In genomic region chr4:172202480-172203076, GRCh38 we compare ENCODE assay signal across 8 cellular contexts.
DNase-seq lines count a peak whose midpoint lies in the region; ATAC-seq and TF ChIP-seq lines count a peak whose summit lies in the region.

No MANE protein-coding gene starts in this region.

- H3K9me3 Mint-ChIP-seq in WTC11 = peaks cover 9% of the 10 kb centered on the region
- peaks cover 2 to 10% (median 6%) of the 10 kb centered on the region in 8 donors for H3K9me3 Mint-ChIP-seq in CD4-positive, alpha-beta memory T cell

- no peaks in the 10 kb centered on the region for H3K36me3 ChIP-seq in CD4-positive, alpha-beta memory T cell (ENCODE audit: insufficient read depth, low read length)

- H3K4me3 Mint-ChIP-seq in WTC11 = no peak overlapping the region
- H3K4me3 Mint-ChIP-seq in CD4-positive, alpha-beta memory T cell = no peak overlapping the region

- H3K27ac ChIP-seq in 22Rv1 = no peak overlapping the region
- no peak overlapping the region for H3K27ac ChIP-seq in CD4-positive, alpha-beta memory T cell (ENCODE audit: low read depth, low read length)

- no peaks in the 10 kb centered on the region for H3K36me3 Mint-ChIP-seq in WTC11
- no peaks in the 10 kb centered on the region for H3K36me3 Mint-ChIP-seq in CD4-positive, alpha-beta memory T cell

- POLR2A ChIA-PET in WTC11 (lab: Charles Lee) = no interaction called here
- POLR2A ChIA-PET in CD4-positive, alpha-beta memory T cell (lab: Charles Lee; ENCODE audit: partially characterized antibody) = no interaction called here

- ATAC-seq in WTC11 = peak; percentile 56; the same call in 1 of the 2 replicates

- DNase-seq in LNCaP clone FGC (ENCODE audit: low read depth) = peak; percentile 19
- no peak for DNase-seq in WTC11 (ENCODE audit: low spot score)
- DNase-seq in kidney glomerular epithelial cell (lab: John Stamatoyannopoulos, UW) = peak; percentile 33
- DNase-seq in GM19240 (ENCODE audit: insufficient read length, low spot score) = no peak
- DNase-seq in CD4-positive, alpha-beta memory T cell = no peak
- no peak for DNase-seq in stimulated activated CD4-positive, alpha-beta T cell treated with anti-CD3 and anti-CD28 coated beads, Interleukin-1b, Interleukin-23, amount 100 ng/mL, for 48 hours

- no peak overlapping the region for H3K4me3 ChIP-seq in GM12875 (ENCODE audit: low read depth, low read length)
- H3K4me3 ChIP-seq in LNCaP clone FGC (ENCODE audit: low read depth, low read length) = no peak overlapping the region
- no peak overlapping the region for H3K4me3 ChIP-seq in CD4-positive, alpha-beta memory T cell (ENCODE audit: low read length in 2 of 2)

- TF ChIP-seq CTCF in 22Rv1 (IDR thresholded peaks at IDR 0.05) (peak; percentile 75), GM12875 (IDR thresholded peaks at IDR 0.05; ENCODE audit: borderline replicate concordance, insufficient read depth, low read depth, low read length) (peak; percentile 48; the same call in 1 of the 2 replicates), LNCaP clone FGC (IDR thresholded peaks at IDR 0.05; ENCODE audit: control insufficient read depth, extremely low read depth, insufficient read depth) (peak; percentile 75), WTC11 (IDR thresholded peaks at IDR 0.05) (peak; percentile 52; the same call in 1 of the 2 replicates)

- no peaks in the 10 kb centered on the region for H3K4me1 ChIP-seq in CD4-positive, alpha-beta memory T cell (ENCODE audit: insufficient read depth, low read length)

- H3K27ac Mint-ChIP-seq in WTC11 = no peak overlapping the region
- H3K27ac Mint-ChIP-seq in CD4-positive, alpha-beta memory T cell = no peak overlapping the region

- no peaks in the 10 kb centered on the region for H3K27me3 ChIP-seq in CD4-positive, alpha-beta memory T cell (ENCODE audit: insufficient read depth, low read length)

- H3K9me3 ChIP-seq in CD4-positive, alpha-beta memory T cell (ENCODE audit: control insufficient read depth in 1 of 2, low read length in 2 of 2) = no peaks in the 10 kb centered on the region

- CTCF ChIA-PET in WTC11 (lab: Charles Lee) = interaction anchor here (0.7 kb wide), 1 partner anchor 1212 kb away, joined by 3 read pairs; no protein-coding TSS in a partner anchor
- CTCF ChIA-PET in CD4-positive, alpha-beta memory T cell (lab: Charles Lee; ENCODE audit: partially characterized antibody) = no interaction called here

- intact Hi-C loops in CD4-positive, alpha-beta memory T cell (cut with micrococcal nuclease) = no loop called here

- peaks cover 5% of the 10 kb centered on the region; the same call in 1 of the 2 replicates for H3K4me1 Mint-ChIP-seq in WTC11
- H3K4me1 Mint-ChIP-seq in CD4-positive, alpha-beta memory T cell = no peaks in the 10 kb centered on the region

- no peaks in the 10 kb centered on the region for H3K27me3 Mint-ChIP-seq in WTC11 (ENCODE audit: low read depth)
- H3K27me3 Mint-ChIP-seq in CD4-positive, alpha-beta memory T cell = no peaks in the 10 kb centered on the region

TF ChIP-seq in WTC11, 78 proteins besides CTCF, POLR2A, EP300 and RAD21 (continues in another document):
- TF ChIP-seq E2F4 (CRISPR knock-in tag; IDR thresholded peaks at IDR 0.05; ENCODE audit: borderline replicate concordance, low read depth) (no peak), CREM (CRISPR knock-in tag; IDR thresholded peaks at IDR 0.05) (no peak), CDX4 (CRISPR knock-in tag; IDR thresholded peaks at IDR 0.05; ENCODE audit: borderline replicate concordance) (no peak), PREB (CRISPR knock-in tag; IDR thresholded peaks at IDR 0.05; ENCODE audit: borderline replicate concordance) (no peak), FOXP1 (CRISPR knock-in tag; IDR thresholded peaks at IDR 0.05; ENCODE audit: borderline replicate concordance) (no peak), PRDM15 (CRISPR knock-in tag; IDR thresholded peaks at IDR 0.05) (no peak), AFF4 (CRISPR knock-in tag; IDR thresholded peaks at IDR 0.05; ENCODE audit: borderline replicate concordance) (no peak), JAZF1 (CRISPR knock-in tag; IDR thresholded peaks at IDR 0.05) (no peak), ATF3 (CRISPR knock-in tag; conservative IDR thresholded peaks at IDR 0.05) (no peak), SOX15 (CRISPR knock-in tag; IDR thresholded peaks at IDR 0.05) (no peak), ATF1 (CRISPR knock-in tag; IDR thresholded peaks at IDR 0.05) (no peak), ZNF219 (CRISPR knock-in tag; IDR thresholded peaks at IDR 0.05; ENCODE audit: borderline replicate concordance) (no peak), NFATC4 (CRISPR knock-in tag; IDR thresholded peaks at IDR 0.05) (no peak)

Comparison
In these comparisons a context has a peak if more than half of its experiments do, and no peak if none do; other contexts are left out.
1. DNase-seq: peak in LNCaP clone FGC (single experiment) and kidney glomerular epithelial cell (single experiment); none in WTC11 (single experiment), GM19240 (single experiment), CD4-positive, alpha-beta memory T cell (0 of 5) and stimulated activated CD4-positive, alpha-beta T cell treated with anti-CD3 and anti-CD28 coated beads, Interleukin-1b, Interleukin-23, amount 100 ng/mL, for 48 hours (single experiment).
2. Peak in every context shown above with its lines, with median percentiles within 50 percentile points of each other: CTCF ChIP-seq.